ENCODE assay signal across 8 cellular contexts in the genomic region with DNA sequence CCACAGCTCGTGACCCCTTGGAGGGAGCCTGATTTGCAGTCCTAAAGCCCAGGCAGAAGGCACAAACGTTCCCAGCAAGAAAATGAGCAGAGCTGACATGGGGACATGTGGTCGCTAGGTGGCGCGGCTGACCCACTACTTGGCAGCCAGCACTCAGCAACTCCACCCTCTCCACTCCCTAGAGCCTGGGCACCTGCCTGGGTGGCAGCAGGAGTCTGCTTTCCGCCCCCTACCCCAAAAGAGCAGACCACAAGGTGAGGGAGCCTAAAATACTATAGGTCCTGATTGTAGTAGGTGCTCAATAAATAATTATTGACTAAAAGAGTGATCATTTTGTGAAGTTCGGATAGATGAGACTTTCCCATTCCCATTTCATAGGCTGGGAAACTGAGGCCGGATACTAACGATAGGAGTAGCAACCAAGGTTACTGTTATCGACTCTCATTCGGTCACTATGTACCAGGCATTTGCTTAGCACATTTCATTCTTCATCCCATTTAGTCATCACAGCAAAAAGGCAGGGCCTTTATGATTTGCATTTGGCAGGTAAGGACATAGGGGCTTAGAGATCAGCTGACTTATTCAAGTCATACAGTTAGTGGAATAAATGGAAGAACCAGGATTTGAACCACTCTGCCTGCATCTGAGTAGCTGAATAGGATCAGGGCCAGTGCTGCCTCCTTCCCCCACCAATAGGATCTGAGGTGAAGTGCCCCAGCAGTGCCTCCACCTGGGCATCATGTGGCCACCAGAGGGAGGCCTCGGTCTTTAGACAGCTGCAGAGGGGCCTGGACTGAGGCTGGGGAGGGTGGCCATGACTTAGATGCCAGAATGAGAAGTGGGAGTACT. TPM values are rescaled to one million over a fixed set of nuclear protein-coding genes. Genes with fewer than 3 reads are reported as not detected.
DNase-seq lines count a peak whose midpoint lies in the region; ATAC-seq, FAIRE-seq and TF ChIP-seq lines count a peak whose summit lies in the region.

No MANE protein-coding gene starts in this region.

- no peak overlapping the region for H3K27ac Mint-ChIP-seq in nephron

- no peaks in the 10 kb centered on the region for H3K4me1 Mint-ChIP-seq in nephron

- H3K4me3 Mint-ChIP-seq in nephron = no peak overlapping the region

- peaks cover 29% of the 10 kb centered on the region for H3K27me3 Mint-ChIP-seq in nephron (ENCODE audit: low read depth)

- peak; percentile 88 for ATAC-seq in stimulated activated naive CD8-positive, alpha-beta T cell treated with anti-CD3 and anti-CD28 coated beads, Interleukin-15, Interleukin-2, amounts not matched to agents 100 U/mL and 50 U/mL, for 24 hours
- no peak for ATAC-seq in GM21576 (IDR thresholded peaks at IDR 0.05; ENCODE audit: unreplicated experiment)

- peak; percentile 91 for TF ChIP-seq CTCF in epithelial cell of proximal tubule (conservative IDR thresholded peaks at IDR 0.05; ENCODE audit: low read depth, low read length)
- peak; percentile 77 to 81 (median 80) for TF ChIP-seq CTCF in nephron (IDR thresholded peaks at IDR 0.05; ENCODE audit: unreplicated experiment in 3 of 3)

- DNase-seq in GM12891 (ENCODE audit: insufficient read length, low spot score) = peak; percentile 71
- DNase-seq in HPDE6-E6E7 (ENCODE audit: extremely low spot score) = peak; percentile 85
- DNase-seq in OCI-M1 (lab: John Stamatoyannopoulos, UW) = peak; percentile 82
- DNase-seq in activated T-cell treated with anti-CD3 and anti-CD28 coated beads for 1 hour (ENCODE audit: low read depth) = peak; percentile 70
- DNase-seq in epithelial cell of proximal tubule (ENCODE audit: low read depth) = no peak
- peak; percentile 82 for DNase-seq in stimulated activated naive CD8-positive, alpha-beta T cell treated with anti-CD3 and anti-CD28 coated beads, Interleukin-15, Interleukin-2, amounts not matched to agents 100 U/mL and 50 U/mL, for 24 hours

- TF ChIP-seq POLR2A in GM12891 (IDR thresholded peaks at IDR 0.05; ENCODE audit: low read depth, low read length) = no peak

- H3K36me3 Mint-ChIP-seq in nephron (ENCODE audit: low read depth) = no peaks in the 10 kb centered on the region

- peak; percentile 80 for FAIRE-seq in GM12891 (lab: Jason Lieb, UNC)

- no peaks in the 10 kb centered on the region for H3K9me3 Mint-ChIP-seq in nephron

- no peak overlapping the region for H3K4me3 ChIP-seq in epithelial cell of proximal tubule (ENCODE audit: low read depth, low read length)

TF ChIP-seq in GM12891, 5 proteins besides CTCF, POLR2A, EP300 and RAD21:
- no peak for TF ChIP-seq POU2F2 (IDR thresholded peaks at IDR 0.05; ENCODE audit: low read depth, low read length)
- TF ChIP-seq PAX5 (IDR thresholded peaks at IDR 0.05; ENCODE audit: insufficient read depth, low read length, severe bottlenecking) = no peak
- TF ChIP-seq TAF1 (IDR thresholded peaks at IDR 0.05; ENCODE audit: low read depth, low read length) = no peak
- TF ChIP-seq SPI1 (IDR thresholded peaks at IDR 0.05; ENCODE audit: low read depth, low read length) = no peak
- TF ChIP-seq POLR2AphosphoS5 (IDR thresholded peaks at IDR 0.05; ENCODE audit: low read depth, low read length) = no peak
TF ChIP-seq in GM12891: peak in this region for 0.

RNA-seq across cellular contexts. Expression of gene NEUROG3, which starts 57.3 kb away (rescaled TPM):
- not detected for polyA plus RNA-seq in GM12891 (2012; ENCODE audit: low read depth, missing spikeins)
- not detected in 2 replicates for total RNA-seq in epithelial cell of proximal tubule
